ENCODE assay signal across 23 cellular contexts in the genomic region with DNA sequence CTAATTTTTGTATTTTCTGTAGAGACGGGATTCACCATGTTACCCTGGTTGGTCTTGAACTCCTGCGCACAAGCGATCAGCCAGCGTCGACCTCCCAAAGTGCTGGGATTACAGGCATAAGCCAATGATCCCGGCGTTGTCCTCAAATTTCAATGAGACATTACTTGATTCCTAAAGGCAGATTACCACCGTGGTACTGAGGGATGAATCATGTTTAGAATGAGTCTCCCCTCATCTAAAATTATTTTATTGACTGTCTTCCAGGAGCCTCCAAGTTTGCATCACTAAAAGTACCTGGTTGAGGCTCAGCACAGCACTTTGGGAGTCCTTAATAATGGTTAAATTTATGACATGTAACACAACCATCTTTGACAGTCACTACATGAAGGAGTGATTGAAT.
"Had no signal": no experiment of that assay in that cellular context is flagged by ENCODE, and none has a peak within 500 bp of the region (broad histone marks: within the 10 kb centered on the region; RNA-seq: fewer than 3 reads in every experiment).

No MANE protein-coding gene starts in this region.

- H3K27ac Mint-ChIP-seq: activated CD4-positive, alpha-beta memory T cell treated with anti-CD3 and anti-CD28 coated beads for 36 hours; activated naive CD8-positive, alpha-beta T cell treated with anti-CD3 and anti-CD28 coated beads for 36 hours; nephron; stimulated activated naive CD8-positive, alpha-beta T cell treated with anti-CD3 and anti-CD28 coated beads, Interleukin-15, Interleukin-2, amounts not matched to agents 100 ng/mL and 50 ng/mL, for 24 hours; T-helper 17 cell had no signal

- FAIRE-seq: pancreas had no signal

- H3K4me1 ChIP-seq: thyroid gland had no signal

- H3K9me3 ChIP-seq: left ventricle myocardium inferior, neutrophil, pancreas, thyroid gland had no signal

- H3K36me3 ChIP-seq: left ventricle myocardium inferior, neutrophil, pancreas, thyroid gland had no signal

- H3K4me3 Mint-ChIP-seq: activated CD4-positive, alpha-beta memory T cell treated with anti-CD3 and anti-CD28 coated beads for 36 hours; activated naive CD8-positive, alpha-beta T cell treated with anti-CD3 and anti-CD28 coated beads for 36 hours; nephron; stimulated activated naive CD8-positive, alpha-beta T cell treated with anti-CD3 and anti-CD28 coated beads, Interleukin-15, Interleukin-2, amounts not matched to agents 100 ng/mL and 50 ng/mL, for 24 hours; T-helper 17 cell had no signal

- ATAC-seq: pancreas, right cardiac atrium, T-helper 17 cell had no signal

- H3K36me3 Mint-ChIP-seq: activated CD4-positive, alpha-beta memory T cell treated with anti-CD3 and anti-CD28 coated beads for 36 hours; activated naive CD8-positive, alpha-beta T cell treated with anti-CD3 and anti-CD28 coated beads for 36 hours had no signal

- DNase-seq: activated CD4-positive, alpha-beta memory T cell treated with anti-CD3 and anti-CD28 coated beads for 36 hours; activated CD4-positive, alpha-beta T cell treated with anti-CD3 and anti-CD28 coated beads for 48 hours; activated naive CD4-positive, alpha-beta T cell treated with Interleukin-2 at 50 U/mL for 16 hours; activated naive CD8-positive, alpha-beta T cell treated with anti-CD3 and anti-CD28 coated beads for 36 hours; activated T-cell treated with anti-CD3 and anti-CD28 coated beads, Interleukin-2, amount 50 U/mL, for 48 hours; cerebellar nuclear complex; cortex of kidney; erythroblast; foreskin melanocyte; glutamatergic neuron; left ventricle myocardium inferior; midbrain; pancreas; right cardiac atrium; stimulated activated CD4-positive, alpha-beta T cell treated with anti-CD3 and anti-CD28 coated beads, Interleukin-12 subunit alpha, Interleukin-12 subunit beta, amount 100 ng/mL, for 4 hours; stimulated activated CD4-positive, alpha-beta T cell treated with anti-CD3 and anti-CD28 coated beads, Interleukin-4, amount 100 ng/mL, for 4 hours; substantia nigra; T-helper 17 cell; thyroid gland had no signal

- H3K27ac ChIP-seq: hepatocyte, left ventricle myocardium inferior, neutrophil, pancreas, thyroid gland had no signal

- H3K9me3 Mint-ChIP-seq: activated CD4-positive, alpha-beta memory T cell treated with anti-CD3 and anti-CD28 coated beads for 36 hours; activated naive CD8-positive, alpha-beta T cell treated with anti-CD3 and anti-CD28 coated beads for 36 hours; nephron; stimulated activated naive CD8-positive, alpha-beta T cell treated with anti-CD3 and anti-CD28 coated beads, Interleukin-15, Interleukin-2, amounts not matched to agents 100 ng/mL and 50 ng/mL, for 24 hours had no signal

- H3K4me3 ChIP-seq: hepatocyte, left ventricle myocardium inferior, pancreas, thyroid gland had no signal

- H3K27me3 ChIP-seq: hepatocyte, neutrophil, pancreas, thyroid gland had no signal

- H3K27me3 Mint-ChIP-seq: activated CD4-positive, alpha-beta memory T cell treated with anti-CD3 and anti-CD28 coated beads for 36 hours had no signal

- H3K4me2 ChIP-seq: hepatocyte had no signal
